Comparison of ENCODE assay signal across 1 cellular context in the genomic region with DNA sequence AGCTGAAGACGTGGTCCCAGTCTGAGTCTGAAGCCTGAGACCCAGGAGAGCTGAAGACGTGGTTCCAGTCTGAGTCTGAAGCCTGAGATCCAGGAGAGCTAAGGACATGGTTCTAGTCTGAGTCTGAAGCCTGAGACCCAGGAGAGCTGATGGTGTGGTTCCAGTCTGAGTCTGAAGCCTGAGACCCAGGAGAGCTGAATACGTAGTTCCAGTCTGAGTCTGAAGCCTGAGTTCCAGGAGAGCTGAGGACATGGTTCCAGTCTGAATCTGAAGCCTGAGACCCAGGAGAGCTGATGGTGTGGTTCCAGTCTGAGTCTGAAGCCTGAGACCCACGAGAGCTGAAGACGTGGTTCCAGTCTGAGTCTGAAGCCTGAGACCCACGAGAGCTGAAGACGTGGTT. TPM values are rescaled to one million over a fixed set of nuclear protein-coding genes. Genes with fewer than 3 reads are reported as not detected.
"Had no signal": no experiment of that assay in that cellular context is flagged by ENCODE, and none has a peak within 500 bp of the region (broad histone marks: within the 10 kb centered on the region; RNA-seq: fewer than 3 reads in every experiment).

No MANE protein-coding gene starts in this region.

RNA-seq across cellular contexts. Expression of gene TUBA8, which starts 4.6 kb away (rescaled TPM):
- total RNA-seq: MCF 10A had no signal
